ENCODE assay signal across 8 cellular contexts in the genomic region with DNA sequence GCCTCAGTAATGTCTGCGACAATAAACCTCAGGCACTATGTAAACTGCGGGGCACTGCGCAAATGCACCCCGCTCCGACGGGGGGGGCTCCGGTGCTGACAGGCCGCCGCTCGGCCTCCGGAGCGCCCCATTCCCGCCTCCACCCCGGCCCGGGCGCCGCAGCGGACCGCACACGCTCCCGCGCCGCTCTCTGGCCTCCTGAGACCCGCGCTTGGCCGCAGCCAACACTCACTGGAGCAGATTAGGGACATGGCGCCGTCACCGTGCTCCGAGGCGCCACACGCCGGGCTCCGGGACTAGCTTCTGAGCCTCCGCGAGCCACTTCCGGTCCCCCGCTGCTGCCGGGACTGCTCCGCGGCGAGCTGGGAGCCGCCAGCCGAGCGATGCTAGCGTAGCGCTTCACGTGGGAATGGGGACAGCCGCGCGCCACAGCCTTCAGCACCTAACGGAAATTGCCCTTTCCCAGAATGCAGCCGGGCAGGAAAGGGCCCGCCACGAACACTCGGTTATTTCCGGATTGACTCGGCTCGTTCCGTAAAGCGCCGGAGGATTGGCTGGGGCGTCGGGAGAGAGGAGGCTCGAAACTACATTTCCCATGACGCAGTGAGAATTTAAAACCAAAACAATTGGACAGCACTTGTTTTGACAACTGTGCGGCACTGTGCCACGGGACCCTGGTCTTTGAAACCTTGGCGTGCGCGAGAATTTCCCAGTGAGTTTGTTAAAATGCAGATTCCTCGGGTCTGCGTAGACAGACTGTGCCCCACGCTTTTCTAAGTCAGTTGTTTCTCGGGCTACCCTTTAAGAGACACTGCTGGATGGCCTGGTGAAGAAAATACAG. TPM values are rescaled to one million over a fixed set of nuclear protein-coding genes. Genes with fewer than 3 reads are reported as not detected.
DNase-seq lines count a peak whose midpoint lies in the region; ATAC-seq and TF ChIP-seq lines count a peak whose summit lies in the region.

A gene (minus strand): TSS at position 454 of the 841 bp plus-strand sequence. CDS start 203 bp downstream, at position 251.

- peaks cover 12% of the 10 kb centered on the region for H3K27me3 Mint-ChIP-seq in chondrocyte (ENCODE audit: low read depth)

- H3K27ac Mint-ChIP-seq in chondrocyte (ENCODE audit: unreplicated experiment), result peak within 1 kb of the TSS; percentile 95

- H3K4me3 Mint-ChIP-seq in chondrocyte (ENCODE audit: unreplicated experiment), result peak within 1 kb of the TSS; percentile 84

- TF ChIP-seq CTCF in AG10803 (conservative IDR thresholded peaks at IDR 0.05; ENCODE audit: low read length) (no peak), chondrocyte (IDR thresholded peaks at IDR 0.05) (peak; percentile 22)

- peaks cover 27% of the 10 kb centered on the region for H3K4me1 Mint-ChIP-seq in chondrocyte (ENCODE audit: low read depth)

- H3K9me3 Mint-ChIP-seq in chondrocyte (ENCODE audit: low read depth), result no peaks in the 10 kb centered on the region

- DNase-seq in AG10803 (ENCODE audit: low read depth) (peak; percentile 91), NCI-H510A (lab: John Stamatoyannopoulos, UW) (peak; percentile 86), chondrocyte (ENCODE audit: low spot score) (peak; percentile 96), kidney glomerular epithelial cell (lab: John Stamatoyannopoulos, UW) (peak; percentile 95)
- DNase-seq in activated CD4-positive, alpha-beta T cell treated with anti-CD3 and anti-CD28 coated beads for 1 hour, result peak; percentile 95
- DNase-seq in stimulated activated CD4-positive, alpha-beta T cell treated with anti-CD3 and anti-CD28 coated beads, Interleukin-1b, Interleukin-23, amount 100 ng/mL, for 1 hour (ENCODE audit: low read depth in 2 of 2), result peak; percentile 94 to 98

- H3K36me3 Mint-ChIP-seq in chondrocyte (ENCODE audit: low read depth), result peaks cover 6% of the 10 kb centered on the region

- peak within 1 kb of the TSS; percentile 86 for H3K4me3 ChIP-seq in AG10803 (ENCODE audit: low read length)

- ATAC-seq in GM19043 (IDR thresholded peaks at IDR 0.05; ENCODE audit: low read depth, unreplicated experiment) (peak; percentile 73), HG03432 (IDR thresholded peaks at IDR 0.05; ENCODE audit: unreplicated experiment) (peak; percentile 80)

RNA-seq across cellular contexts. Expression of the gene that starts here (rescaled TPM):
- total RNA-seq in chondrocyte, result 48.4 to 51.3 TPM (median 48.6 TPM) in 3 replicates

Comparison
In these comparisons a context has a peak if more than half of its experiments do, and no peak if none do; other contexts are left out.
1. Peak in every context shown above with its lines: DNase-seq, ATAC-seq and H3K4me3 ChIP-seq.